Comparison of ENCODE assay signal across 21 cellular contexts in genomic region chr18:59966913-59967312, GRCh38.
DNase-seq lines count a peak whose midpoint lies in the region; ATAC-seq, FAIRE-seq and TF ChIP-seq lines count a peak whose summit lies in the region.
"Had no signal": no experiment of that assay in that cellular context is flagged by ENCODE, and none has a peak within 500 bp of the region (broad histone marks: within the 10 kb centered on the region; RNA-seq: fewer than 3 reads in every experiment).

No MANE protein-coding gene starts in this region.

- no peak for DNase-seq in GM12891 (ENCODE audit: insufficient read length, low spot score)
- no peak for DNase-seq in IMR-90
- DNase-seq in epithelial cell of prostate (ENCODE audit: low read depth, low spot score) = no peak
- DNase-seq in prostate gland (ENCODE audit: low spot score) = peak; percentile 16
- DNase-seq in NCI-H2029 (lab: John Stamatoyannopoulos, UW) = no peak
- DNase-seq in spleen = no peak
- no peak for DNase-seq in mucosa of gallbladder (ENCODE audit: low spot score)
- DNase-seq: Caco-2; CD4-positive, CD25-positive, alpha-beta regulatory T cell; CD8-positive, alpha-beta T cell; DMS 273 treated with DMSO at 0.1 percent for 48 hours; DMS79; EL; GDM1; GOT3; HFFc6 had no signal

- H2BK15ac ChIP-seq in IMR-90 (ENCODE audit: low read depth, low read length) = no peak overlapping the region

- 0 out of 2 replicates have a peak, but pooled peaks cover 1% of the 10 kb centered on the region for H3K9me3 ChIP-seq in IMR-90 (ENCODE audit: control insufficient read depth, insufficient read depth, low read length)
- no peaks in the 10 kb centered on the region for H3K9me3 ChIP-seq in prostate gland
- H3K9me3 ChIP-seq in spleen = no peaks in the 10 kb centered on the region
- H3K9me3 ChIP-seq: Caco-2, HAP-1 had no signal

- H3K4me2 ChIP-seq in IMR-90 (ENCODE audit: low read depth, low read length) = no peak overlapping the region
- H3K4me2 ChIP-seq: BLaER1 had no signal

- peak overlapping the region; percentile 59; the same call in 1 of the 2 replicates for H2AK5ac ChIP-seq in IMR-90 (ENCODE audit: low read depth, low read length)

- in situ Hi-C loops in IMR-90 (cut with MboI; ENCODE audit: low sequenced_read_pairs) = no loop called here

- intact Hi-C loops in IMR-90 (cut with micrococcal nuclease) (no loop called here), prostate gland (cut with DNase I) (no loop called here), spleen (cut with DNase I; ENCODE audit: low total_unique reads) (no loop called here)

- H2BK120ac ChIP-seq in IMR-90 (ENCODE audit: low read depth, low read length) = no peak overlapping the region

- H2AFZ ChIP-seq in IMR-90 (replicated peaks; ENCODE audit: low read length, poor library complexity) = no peak overlapping the region

- no peak overlapping the region for H4K5ac ChIP-seq in IMR-90 (ENCODE audit: low read depth, low read length)

- TF ChIP-seq RAD21 in IMR-90 (IDR thresholded peaks at IDR 0.05; ENCODE audit: low read length) = no peak

- no peak overlapping the region for H3K18ac ChIP-seq in IMR-90 (ENCODE audit: low read depth, low read length)

- H2BK5ac ChIP-seq in IMR-90 (ENCODE audit: low read depth, low read length, poor library complexity, severe bottlenecking) = no peak overlapping the region

- H3K4me1 ChIP-seq in IMR-90 (ENCODE audit: control insufficient read depth, insufficient read depth, low read length) (no peaks in the 10 kb centered on the region), prostate gland (replicated peaks) (no peaks in the 10 kb centered on the region), spleen (no peaks in the 10 kb centered on the region)
- H3K4me1 ChIP-seq: BLaER1, Caco-2, HAP-1 had no signal

- TF ChIP-seq CTCF in IMR-90 (conservative IDR thresholded peaks at IDR 0.05; ENCODE audit: low read depth, low read length) (no peak), prostate gland (IDR thresholded peaks at IDR 0.05) (no peak), spleen (IDR thresholded peaks at IDR 0.05 in 8 of 11, conservative IDR thresholded peaks at IDR 0.05 in 3 of 11) (no peak)

- ATAC-seq in IMR-90 (ENCODE audit: low read depth) = no peak
- ATAC-seq: CD8-positive, alpha-beta T cell; GM12878 had no signal

- no peak overlapping the region for H3K4ac ChIP-seq in IMR-90 (ENCODE audit: low read depth, low read length)

- peak; percentile 75 for FAIRE-seq in GM12891 (lab: Jason Lieb, UNC)
- FAIRE-seq: GM12878, H54 had no signal

- H2AK9ac ChIP-seq in IMR-90 (replicated peaks; ENCODE audit: low read depth, low read length, poor library complexity) = no peak overlapping the region

- H4K8ac ChIP-seq in IMR-90 (ENCODE audit: low read depth in 2 of 2, low read length in 2 of 2) = no peak overlapping the region

- TF ChIP-seq POLR2A in GM12891 (IDR thresholded peaks at IDR 0.05; ENCODE audit: low read depth, low read length) = no peak
- no peak for TF ChIP-seq POLR2A in IMR-90 (IDR thresholded peaks at IDR 0.05; ENCODE audit: low read depth, low read length)
- no peak for TF ChIP-seq POLR2A in prostate gland (IDR thresholded peaks at IDR 0.05)
- no peak for TF ChIP-seq POLR2A in spleen (IDR thresholded peaks at IDR 0.05)

- dilution Hi-C loops in IMR-90 (cut with HindIII; ENCODE audit: low sequenced_read_pairs, unreplicated experiment) = no loop called here

- POLR2A ChIA-PET in IMR-90 (lab: Charles Lee; ENCODE audit: unreplicated experiment) = no interaction called here

- 80% methylated on average over 1 of the region's 2 CpGs; no CpG with 5 or more reads in 1 of the 2 experiments for WGBS in IMR-90 (ENCODE audit: extremely low coverage in 2 of 2, insufficient read length in 1 of 2), 2 experiments
- 43% methylated on average over 2 of the region's 2 CpGs for WGBS in prostate gland
- WGBS in spleen, 5 donors = 72 to 89% (median 73%) methylated on average over 2 of the region's 2 CpGs

- no peak overlapping the region for H3K27ac ChIP-seq in IMR-90 (ENCODE audit: insufficient read depth, low read length)
- peak overlapping the region; percentile 9 for H3K27ac ChIP-seq in epithelial cell of prostate
- H3K27ac ChIP-seq in prostate gland = no peak overlapping the region
- no peak overlapping the region for H3K27ac ChIP-seq in spleen
- H3K27ac ChIP-seq: BLaER1, C4-2B had no signal

- H3K56ac ChIP-seq in IMR-90 (ENCODE audit: extremely low read depth, insufficient read depth, low read length) = no peak overlapping the region

- no peak overlapping the region for H4K91ac ChIP-seq in IMR-90 (ENCODE audit: insufficient read depth, low read depth, low read length)

- CTCF ChIA-PET in IMR-90 (lab: Yijun Ruan, JAX) = interaction anchor here (0.6 to 1.6 kb wide), 3 partner anchors 12 to 372 kb away, joined by 3 to 4 read pairs (median 3); no protein-coding TSS in a partner anchor

- no peak overlapping the region for H3K23ac ChIP-seq in IMR-90 (ENCODE audit: low read depth, low read length)

- H3K14ac ChIP-seq in IMR-90 (replicated peaks; ENCODE audit: low read depth, low read length) = no peak overlapping the region; the same call in 1 of the 2 replicates

- no peaks in the 10 kb centered on the region for H4K20me1 ChIP-seq in IMR-90 (ENCODE audit: insufficient read depth, low read length)
- H4K20me1 ChIP-seq: BLaER1 had no signal

- H3K27me3 ChIP-seq in IMR-90 (ENCODE audit: control insufficient read depth, insufficient read depth, low read length) (peaks cover 7% of the 10 kb centered on the region), prostate gland (replicated peaks; ENCODE audit: insufficient read depth) (no peaks in the 10 kb centered on the region), spleen (replicated peaks in 1 of 7) (peaks cover 0 to 23% (median 10%) of the 10 kb centered on the region in 7 donors)
- H3K27me3 ChIP-seq: BLaER1 had no signal

- H3K36me3 ChIP-seq in IMR-90 (ENCODE audit: control insufficient read depth, insufficient read depth, low read length) (no peaks in the 10 kb centered on the region), prostate gland (no peaks in the 10 kb centered on the region), spleen (no peaks in the 10 kb centered on the region)
- H3K36me3 ChIP-seq: BLaER1, HAP-1 had no signal

- H3K9me1 ChIP-seq in IMR-90 (ENCODE audit: insufficient read depth, low read length) = no peaks in the 10 kb centered on the region; the same call in 1 of the 2 replicates

- BruUV-seq in IMR-90 (replicated peaks; lab: Mats Ljungman, UMichigan) = no TSS peak

- no peaks in the 10 kb centered on the region for H3K79me1 ChIP-seq in IMR-90 (ENCODE audit: low read depth in 1 of 2, low read length in 2 of 2)

- no peak overlapping the region for H2BK20ac ChIP-seq in IMR-90 (ENCODE audit: low read depth, low read length)

- H3K4me3 ChIP-seq in IMR-90 (ENCODE audit: insufficient read depth, low read depth, low read length) (no peak overlapping the region), prostate gland (no peak overlapping the region), spleen (no peak overlapping the region)
- H3K4me3 ChIP-seq: BLaER1, GM12878, HAP-1 had no signal

- H3K9ac ChIP-seq in IMR-90 (ENCODE audit: low read depth, low read length) = no peak overlapping the region
- H3K9ac ChIP-seq: BLaER1 had no signal

TF ChIP-seq in GM12891, 5 proteins besides CTCF, POLR2A, EP300 and RAD21:
- TF ChIP-seq POU2F2 (IDR thresholded peaks at IDR 0.05; ENCODE audit: low read depth, low read length) (no peak), SPI1 (IDR thresholded peaks at IDR 0.05; ENCODE audit: low read depth, low read length) (no peak), TAF1 (IDR thresholded peaks at IDR 0.05; ENCODE audit: low read depth, low read length) (no peak), POLR2AphosphoS5 (IDR thresholded peaks at IDR 0.05; ENCODE audit: low read depth, low read length) (no peak), PAX5 (IDR thresholded peaks at IDR 0.05; ENCODE audit: insufficient read depth, low read length, severe bottlenecking) (no peak)

TF ChIP-seq in IMR-90, 13 proteins besides CTCF, POLR2A, EP300 and RAD21:
- TF ChIP-seq ELK1 (IDR thresholded peaks at IDR 0.05; ENCODE audit: borderline replicate concordance, low read depth, low read length) = no peak
- no peak for TF ChIP-seq CEBPB (IDR thresholded peaks at IDR 0.05; ENCODE audit: low read depth, low read length)
- TF ChIP-seq SMC3 (IDR thresholded peaks at IDR 0.05; ENCODE audit: low read depth, low read length) = no peak
- TF ChIP-seq MAZ (IDR thresholded peaks at IDR 0.05; ENCODE audit: borderline replicate concordance, low read depth, low read length) = no peak
- TF ChIP-seq MAFK (IDR thresholded peaks at IDR 0.05; ENCODE audit: low read depth, low read length) = no peak
- no peak for TF ChIP-seq BHLHE40 (IDR thresholded peaks at IDR 0.05; ENCODE audit: low read depth, low read length)
- no peak for TF ChIP-seq FOS (IDR thresholded peaks at IDR 0.05; ENCODE audit: low read depth, low read length)
- no peak for TF ChIP-seq USF2 (IDR thresholded peaks at IDR 0.05; ENCODE audit: low read depth, low read length)
- TF ChIP-seq RCOR1 (IDR thresholded peaks at IDR 0.05; ENCODE audit: insufficient replicate concordance, low read length) = no peak
- no peak for TF ChIP-seq CHD1 (IDR thresholded peaks at IDR 0.05; ENCODE audit: low read depth, low read length)
- no peak for TF ChIP-seq NFE2L2 (IDR thresholded peaks at IDR 0.05; ENCODE audit: low read depth, low read length)
